13 cellular contexts compared by ENCODE assay signal in genomic region chr10:63917363-63917762, GRCh38.
"Had no signal": no experiment of that assay in that cellular context is flagged by ENCODE, and none has a peak within 500 bp of the region (broad histone marks: within the 10 kb centered on the region; RNA-seq: fewer than 3 reads in every experiment).

No MANE protein-coding gene starts in this region.

- DNase-seq: activated CD4-positive, alpha-beta T cell treated with anti-CD3 and anti-CD28 coated beads, Interleukin-2, amount 10 ng/mL, durations not matched to agents 7 days and 5 days; activated CD8-positive, alpha-beta memory T cell treated with anti-CD3 and anti-CD28 coated beads, Interleukin-2, amount 50 U/mL, for 48 hours; activated naive CD8-positive, alpha-beta T cell treated with anti-CD3 and anti-CD28 coated beads for 36 hours; activated T-cell treated with anti-CD3 and anti-CD28 coated beads, Interleukin-2, amount 50 U/mL, for 72 hours; brain microvascular endothelial cell; effector memory CD4-positive, alpha-beta T cell; foreskin fibroblast; heart left ventricle; immature natural killer cell; naive B cell; stimulated activated CD4-positive, alpha-beta T cell treated with anti-CD3 and anti-CD28 coated beads, Interleukin-12 subunit alpha, Interleukin-12 subunit beta, amount 100 ng/mL, for 4 hours; stimulated activated CD4-positive, alpha-beta T cell treated with anti-CD3 and anti-CD28 coated beads, Interleukin-2, amount 100 ng/mL, for 24 hours; stomach had no signal
